26 cellular contexts compared by ENCODE assay signal in genomic region chr3:56706629-56707028, GRCh38.
"Had no signal": no experiment of that assay in that cellular context is flagged by ENCODE, and none has a peak within 500 bp of the region (broad histone marks: within the 10 kb centered on the region; RNA-seq: fewer than 3 reads in every experiment).

No MANE protein-coding gene starts in this region.

- H3K36me3 Mint-ChIP-seq: stimulated activated memory B cell treated with anti-CD40 and anti-IgM and Interleukin-4, amounts not matched to agents 10 μg/mL and 1 μg/mL and 100 μg/mL, for 72 hours; stimulated activated naive B cell treated with anti-CD40 and anti-IgM and Interleukin-4, amounts not matched to agents 10 μg/mL and 1 μg/mL and 100 μg/mL, for 72 hours; type B pancreatic cell had no signal

- H3K4me3 Mint-ChIP-seq: stimulated activated memory B cell treated with anti-CD40 and anti-IgM and Interleukin-4, amounts not matched to agents 10 μg/mL and 1 μg/mL and 100 μg/mL, for 72 hours; stimulated activated naive B cell treated with anti-CD40 and anti-IgM and Interleukin-4, amounts not matched to agents 10 μg/mL and 1 μg/mL and 100 μg/mL, for 72 hours; stimulated activated naive CD8-positive, alpha-beta T cell treated with anti-CD3 and anti-CD28 coated beads, Interleukin-15, amount 100 ng/mL, for 72 hours; stimulated activated naive CD8-positive, alpha-beta T cell treated with anti-CD3 and anti-CD28 coated beads, Interleukin-15, Interleukin-2, amounts not matched to agents 100 ng/mL and 50 ng/mL, for 24 hours; type B pancreatic cell had no signal

- H3K4me1 ChIP-seq: suprapubic skin, thyroid gland, upper lobe of right lung, uterus, vagina had no signal

- H3K4me3 ChIP-seq: stomach, suprapubic skin, testis, thoracic aorta, thyroid gland, tibial artery, tibial nerve, transverse colon, upper lobe of left lung, upper lobe of right lung, uterus, vagina had no signal

- H3K27ac ChIP-seq: stomach, suprapubic skin, testis, thoracic aorta, thyroid gland, tibial artery, tibial nerve, transverse colon, upper lobe of left lung, upper lobe of right lung, uterus, vagina had no signal

- H3K27ac Mint-ChIP-seq: stimulated activated memory B cell treated with anti-CD40 and anti-IgM and Interleukin-4, amounts not matched to agents 10 μg/mL and 1 μg/mL and 100 μg/mL, for 72 hours; stimulated activated naive B cell treated with anti-CD40 and anti-IgM and Interleukin-4, amounts not matched to agents 10 μg/mL and 1 μg/mL and 100 μg/mL, for 72 hours; stimulated activated naive CD8-positive, alpha-beta T cell treated with anti-CD3 and anti-CD28 coated beads, Interleukin-15, amount 100 ng/mL, for 72 hours; type B pancreatic cell had no signal

- H3K36me3 ChIP-seq: stomach, suprapubic skin, thoracic aorta, thyroid gland, tibial artery, tibial nerve, transverse colon, upper lobe of left lung, upper lobe of right lung, uterus, vagina had no signal

- H3K9me3 Mint-ChIP-seq: stimulated activated memory B cell treated with anti-CD40 and anti-IgM and Interleukin-4, amounts not matched to agents 10 μg/mL and 1 μg/mL and 100 μg/mL, for 72 hours; stimulated activated naive B cell treated with anti-CD40 and anti-IgM and Interleukin-4, amounts not matched to agents 10 μg/mL and 1 μg/mL and 100 μg/mL, for 72 hours; stimulated activated naive CD8-positive, alpha-beta T cell treated with anti-CD3 and anti-CD28 coated beads, Interleukin-15, amount 100 ng/mL, for 72 hours; stimulated activated naive CD8-positive, alpha-beta T cell treated with anti-CD3 and anti-CD28 coated beads, Interleukin-15, Interleukin-2, amounts not matched to agents 100 ng/mL and 50 ng/mL, for 24 hours had no signal

- DNase-seq: stimulated activated CD4-positive, alpha-beta T cell treated with anti-CD3 and anti-CD28 coated beads, Interleukin-2, amount 100 ng/mL, for 48 hours; stimulated activated CD4-positive, alpha-beta T cell treated with anti-CD3 and anti-CD28 coated beads, Interleukin-4, amount 100 ng/mL, for 1 hour; stimulated activated CD4-positive, alpha-beta T cell treated with anti-CD3 and anti-CD28 coated beads, Interleukin-4, amount 100 ng/mL, for 24 hours; stimulated activated CD4-positive, alpha-beta T cell treated with anti-CD3 and anti-CD28 coated beads, Interleukin-4, amount 100 ng/mL, for 4 hours; stimulated activated CD8-positive, alpha-beta memory T cell treated with anti-CD3 and anti-CD28 coated beads, Interleukin-4, amount 100 ng/mL, for 48 hours; stimulated activated naive B cell treated with anti-CD40 and anti-IgM and Interleukin-4, amounts not matched to agents 10 μg/mL and 1 μg/mL and 100 μg/mL, for 72 hours; stimulated activated naive CD4-positive, alpha-beta T cell treated with Interleukin-2 at 50 U/mL for 16 hours; stimulated activated naive CD8-positive, alpha-beta T cell treated with anti-CD3 and anti-CD28 coated beads, Interleukin-15, amount 100 ng/mL, for 72 hours; stimulated activated naive CD8-positive, alpha-beta T cell treated with anti-CD3 and anti-CD28 coated beads, Interleukin-15, Interleukin-2, amounts not matched to agents 100 U/mL and 50 U/mL, for 24 hours; substantia nigra; testis; thyroid gland; tibial artery; transverse colon; trophoblast cell; upper lobe of left lung; upper lobe of right lung; uterus had no signal

- ATAC-seq: stimulated activated memory B cell treated with anti-CD40 and anti-IgM and Interleukin-4, amounts not matched to agents 10 μg/mL and 1 μg/mL and 100 μg/mL, for 72 hours; stimulated activated naive B cell treated with anti-CD40 and anti-IgM and Interleukin-4, amounts not matched to agents 10 μg/mL and 1 μg/mL and 100 μg/mL, for 72 hours; stimulated activated naive CD8-positive, alpha-beta T cell treated with anti-CD3 and anti-CD28 coated beads, Interleukin-15, amount 100 ng/mL, for 72 hours; stimulated activated naive CD8-positive, alpha-beta T cell treated with anti-CD3 and anti-CD28 coated beads, Interleukin-15, Interleukin-2, amounts not matched to agents 100 U/mL and 50 U/mL, for 24 hours; upper lobe of right lung had no signal

- H3K9me3 ChIP-seq: stomach, suprapubic skin, testis, thoracic aorta, thyroid gland, tibial artery, tibial nerve, transverse colon, upper lobe of left lung, upper lobe of right lung, uterus, vagina had no signal

- H3K27me3 Mint-ChIP-seq: stimulated activated memory B cell treated with anti-CD40 and anti-IgM and Interleukin-4, amounts not matched to agents 10 μg/mL and 1 μg/mL and 100 μg/mL, for 72 hours; stimulated activated naive B cell treated with anti-CD40 and anti-IgM and Interleukin-4, amounts not matched to agents 10 μg/mL and 1 μg/mL and 100 μg/mL, for 72 hours; stimulated activated naive CD8-positive, alpha-beta T cell treated with anti-CD3 and anti-CD28 coated beads, Interleukin-15, amount 100 ng/mL, for 72 hours; stimulated activated naive CD8-positive, alpha-beta T cell treated with anti-CD3 and anti-CD28 coated beads, Interleukin-15, Interleukin-2, amounts not matched to agents 100 ng/mL and 50 ng/mL, for 24 hours; type B pancreatic cell had no signal
